1 cellular context compared by ENCODE assay signal in genomic region chr15:34583399-34584320, GRCh38.
TF ChIP-seq lines count a peak whose summit lies in the region.

A gene with protein sequence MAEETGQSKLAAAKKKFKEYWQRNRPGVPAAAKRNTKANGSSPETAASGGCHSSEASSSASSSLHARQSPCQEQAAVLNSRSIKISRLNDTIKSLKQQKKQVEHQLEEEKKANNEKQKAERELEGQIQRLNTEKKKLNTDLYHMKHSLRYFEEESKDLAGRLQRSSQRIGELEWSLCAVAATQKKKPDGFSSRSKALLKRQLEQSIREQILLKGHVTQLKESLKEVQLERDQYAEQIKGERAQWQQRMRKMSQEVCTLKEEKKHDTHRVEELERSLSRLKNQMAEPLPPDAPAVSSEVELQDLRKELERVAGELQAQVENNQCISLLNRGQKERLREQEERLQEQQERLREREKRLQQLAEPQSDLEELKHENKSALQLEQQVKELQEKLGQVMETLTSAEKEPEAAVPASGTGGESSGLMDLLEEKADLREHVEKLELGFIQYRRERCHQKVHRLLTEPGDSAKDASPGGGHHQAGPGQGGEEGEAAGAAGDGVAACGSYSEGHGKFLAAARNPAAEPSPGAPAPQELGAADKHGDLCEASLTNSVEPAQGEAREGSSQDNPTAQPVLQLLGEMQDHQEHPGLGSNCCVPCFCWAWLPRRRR (minus strand): TSS chr15:34583651. CDS start chr15:34535912, 47,739 bp downstream.

TF ChIP-seq in HepG2, 621 proteins besides CTCF, POLR2A, EP300 and RAD21 (continued from another document and continues in another):
- TF ChIP-seq, protein P1, sequence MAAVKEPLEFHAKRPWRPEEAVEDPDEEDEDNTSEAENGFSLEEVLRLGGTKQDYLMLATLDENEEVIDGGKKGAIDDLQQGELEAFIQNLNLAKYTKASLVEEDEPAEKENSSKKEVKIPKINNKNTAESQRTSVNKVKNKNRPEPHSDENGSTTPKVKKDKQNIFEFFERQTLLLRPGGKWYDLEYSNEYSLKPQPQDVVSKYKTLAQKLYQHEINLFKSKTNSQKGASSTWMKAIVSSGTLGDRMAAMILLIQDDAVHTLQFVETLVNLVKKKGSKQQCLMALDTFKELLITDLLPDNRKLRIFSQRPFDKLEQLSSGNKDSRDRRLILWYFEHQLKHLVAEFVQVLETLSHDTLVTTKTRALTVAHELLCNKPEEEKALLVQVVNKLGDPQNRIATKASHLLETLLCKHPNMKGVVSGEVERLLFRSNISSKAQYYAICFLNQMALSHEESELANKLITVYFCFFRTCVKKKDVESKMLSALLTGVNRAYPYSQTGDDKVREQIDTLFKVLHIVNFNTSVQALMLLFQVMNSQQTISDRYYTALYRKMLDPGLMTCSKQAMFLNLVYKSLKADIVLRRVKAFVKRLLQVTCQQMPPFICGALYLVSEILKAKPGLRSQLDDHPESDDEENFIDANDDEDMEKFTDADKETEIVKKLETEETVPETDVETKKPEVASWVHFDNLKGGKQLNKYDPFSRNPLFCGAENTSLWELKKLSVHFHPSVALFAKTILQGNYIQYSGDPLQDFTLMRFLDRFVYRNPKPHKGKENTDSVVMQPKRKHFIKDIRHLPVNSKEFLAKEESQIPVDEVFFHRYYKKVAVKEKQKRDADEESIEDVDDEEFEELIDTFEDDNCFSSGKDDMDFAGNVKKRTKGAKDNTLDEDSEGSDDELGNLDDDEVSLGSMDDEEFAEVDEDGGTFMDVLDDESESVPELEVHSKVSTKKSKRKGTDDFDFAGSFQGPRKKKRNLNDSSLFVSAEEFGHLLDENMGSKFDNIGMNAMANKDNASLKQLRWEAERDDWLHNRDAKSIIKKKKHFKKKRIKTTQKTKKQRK (IDR thresholded peaks at IDR 0.05; ENCODE audit: low read length): no peak
- TF ChIP-seq RFX1 (IDR thresholded peaks at IDR 0.05) (no peak), IKZF1 (IDR thresholded peaks at IDR 0.05) (no peak), FOXP4 (CRISPR knock-in tag; IDR thresholded peaks at IDR 0.05) (no peak), ZSCAN31 (CRISPR knock-in tag; IDR thresholded peaks at IDR 0.05; ENCODE audit: low read depth) (0 out of 2 replicates have a peak, but pooled peaks have one; percentile 34), PLRG1 (conservative IDR thresholded peaks at IDR 0.05) (no peak), CC2D1A (CRISPR knock-in tag; IDR thresholded peaks at IDR 0.05) (no peak), PHF21A (CRISPR knock-in tag; IDR thresholded peaks at IDR 0.05) (no peak; the same call in 1 of the 2 replicates), ZFP36L1 (CRISPR knock-in tag; IDR thresholded peaks at IDR 0.05) (no peak), ZBTB8A (CRISPR knock-in tag; IDR thresholded peaks at IDR 0.05; ENCODE audit: borderline replicate concordance, low read depth) (no peak), ZNF431 (CRISPR knock-in tag; IDR thresholded peaks at IDR 0.05; ENCODE audit: borderline replicate concordance, low read depth) (0 out of 2 replicates have a peak, but pooled peaks have one; percentile 66), PCBP1 (IDR thresholded peaks at IDR 0.05; ENCODE audit: borderline replicate concordance, low read depth, low read length) (no peak), CREB1 (IDR thresholded peaks at IDR 0.05) (no peak), CREB1 (CRISPR knock-in tag; IDR thresholded peaks at IDR 0.05) (no peak), AHR (CRISPR knock-in tag; IDR thresholded peaks at IDR 0.05) (no peak), JDP2 (CRISPR knock-in tag; IDR thresholded peaks at IDR 0.05; ENCODE audit: borderline replicate concordance) (no peak), MLLT10 (CRISPR knock-in tag; IDR thresholded peaks at IDR 0.05) (no peak), RXRB (CRISPR knock-in tag; IDR thresholded peaks at IDR 0.05; ENCODE audit: borderline replicate concordance) (no peak), ARID2 (CRISPR knock-in tag; IDR thresholded peaks at IDR 0.05; ENCODE audit: borderline replicate concordance) (no peak), HCFC1 (IDR thresholded peaks at IDR 0.05; ENCODE audit: low read depth, low read length) (no peak), NR2F1 (CRISPR knock-in tag; IDR thresholded peaks at IDR 0.05) (no peak), ZNF574 (CRISPR knock-in tag; IDR thresholded peaks at IDR 0.05) (peak; percentile 17; the same call in 1 of the 2 replicates), TP53 (CRISPR knock-in tag; conservative IDR thresholded peaks at IDR 0.05) (no peak), HMG20A (CRISPR knock-in tag; IDR thresholded peaks at IDR 0.05; ENCODE audit: borderline replicate concordance) (no peak), HMG20B (CRISPR knock-in tag; conservative IDR thresholded peaks at IDR 0.05) (0 out of 2 replicates have a peak, but pooled peaks have one; percentile 6), ZNF660 (CRISPR knock-in tag; IDR thresholded peaks at IDR 0.05; ENCODE audit: borderline replicate concordance, low read depth) (no peak), NFAT5 (CRISPR knock-in tag; IDR thresholded peaks at IDR 0.05) (no peak), ZNF607 (CRISPR knock-in tag; IDR thresholded peaks at IDR 0.05; ENCODE audit: borderline replicate concordance) (0 out of 2 replicates have a peak, but pooled peaks have one; percentile 14), ZNF639 (CRISPR knock-in tag; conservative IDR thresholded peaks at IDR 0.05) (no peak; the same call in 1 of the 2 replicates), SNAPC2 (CRISPR knock-in tag; IDR thresholded peaks at IDR 0.05) (no peak), SMC3 (IDR thresholded peaks at IDR 0.05; ENCODE audit: low read length) (no peak), ZSCAN9 (CRISPR knock-in tag; IDR thresholded peaks at IDR 0.05; ENCODE audit: borderline replicate concordance) (no peak), TEF (CRISPR knock-in tag; IDR thresholded peaks at IDR 0.05) (no peak), ZSCAN30 (CRISPR knock-in tag; IDR thresholded peaks at IDR 0.05) (no peak), ZNF205 (CRISPR knock-in tag; IDR thresholded peaks at IDR 0.05) (no peak), ZNF720 (CRISPR knock-in tag; IDR thresholded peaks at IDR 0.05) (no peak), ZNF746 (CRISPR knock-in tag; IDR thresholded peaks at IDR 0.05) (no peak), ZNF24 (IDR thresholded peaks at IDR 0.05) (no peak), ZNF101 (CRISPR knock-in tag; IDR thresholded peaks at IDR 0.05; ENCODE audit: borderline replicate concordance, low read depth) (no peak), RAD51 (IDR thresholded peaks at IDR 0.05; ENCODE audit: borderline replicate concordance) (no peak), HOXA7 (CRISPR knock-in tag; IDR thresholded peaks at IDR 0.05) (no peak), XRCC5 (optimal IDR thresholded peaks at IDR 0.05; ENCODE audit: low read length) (no peak)
- TF ChIP-seq, protein P2, sequence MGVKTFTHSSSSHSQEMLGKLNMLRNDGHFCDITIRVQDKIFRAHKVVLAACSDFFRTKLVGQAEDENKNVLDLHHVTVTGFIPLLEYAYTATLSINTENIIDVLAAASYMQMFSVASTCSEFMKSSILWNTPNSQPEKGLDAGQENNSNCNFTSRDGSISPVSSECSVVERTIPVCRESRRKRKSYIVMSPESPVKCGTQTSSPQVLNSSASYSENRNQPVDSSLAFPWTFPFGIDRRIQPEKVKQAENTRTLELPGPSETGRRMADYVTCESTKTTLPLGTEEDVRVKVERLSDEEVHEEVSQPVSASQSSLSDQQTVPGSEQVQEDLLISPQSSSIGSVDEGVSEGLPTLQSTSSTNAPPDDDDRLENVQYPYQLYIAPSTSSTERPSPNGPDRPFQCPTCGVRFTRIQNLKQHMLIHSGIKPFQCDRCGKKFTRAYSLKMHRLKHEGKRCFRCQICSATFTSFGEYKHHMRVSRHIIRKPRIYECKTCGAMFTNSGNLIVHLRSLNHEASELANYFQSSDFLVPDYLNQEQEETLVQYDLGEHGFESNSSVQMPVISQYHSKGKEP (CRISPR knock-in tag; IDR thresholded peaks at IDR 0.05): no peak
- TF ChIP-seq, protein P3, sequence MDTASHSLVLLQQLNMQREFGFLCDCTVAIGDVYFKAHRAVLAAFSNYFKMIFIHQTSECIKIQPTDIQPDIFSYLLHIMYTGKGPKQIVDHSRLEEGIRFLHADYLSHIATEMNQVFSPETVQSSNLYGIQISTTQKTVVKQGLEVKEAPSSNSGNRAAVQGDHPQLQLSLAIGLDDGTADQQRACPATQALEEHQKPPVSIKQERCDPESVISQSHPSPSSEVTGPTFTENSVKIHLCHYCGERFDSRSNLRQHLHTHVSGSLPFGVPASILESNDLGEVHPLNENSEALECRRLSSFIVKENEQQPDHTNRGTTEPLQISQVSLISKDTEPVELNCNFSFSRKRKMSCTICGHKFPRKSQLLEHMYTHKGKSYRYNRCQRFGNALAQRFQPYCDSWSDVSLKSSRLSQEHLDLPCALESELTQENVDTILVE (CRISPR knock-in tag; IDR thresholded peaks at IDR 0.05): no peak
